ENCODE assay signal across 18 cellular contexts in the genomic region with DNA sequence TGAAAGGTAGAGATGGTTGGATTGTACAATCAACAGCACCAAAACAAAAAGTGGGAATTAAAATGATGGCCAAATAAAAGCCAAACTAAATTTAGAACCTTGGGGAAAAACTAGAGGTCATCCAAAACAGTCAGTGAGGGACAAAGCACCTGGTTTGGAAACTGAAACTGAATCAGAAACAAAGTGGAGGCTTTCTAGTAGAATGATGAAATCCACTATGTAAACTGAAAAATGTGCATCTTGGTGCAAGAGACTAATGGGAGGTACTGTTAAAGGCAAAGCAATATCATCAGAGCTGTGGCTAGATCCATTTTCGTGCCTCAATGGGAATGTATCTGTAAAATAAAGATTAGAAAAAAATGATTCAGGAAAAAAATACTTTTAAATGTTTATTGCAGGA.
DNase-seq lines count a peak whose midpoint lies in the region; ATAC-seq, FAIRE-seq and TF ChIP-seq lines count a peak whose summit lies in the region.
"Had no signal": no experiment of that assay in that cellular context is flagged by ENCODE, and none has a peak within 500 bp of the region (broad histone marks: within the 10 kb centered on the region; RNA-seq: fewer than 3 reads in every experiment).

No MANE protein-coding gene starts in this region.

- no peaks in the 10 kb centered on the region for H3K27me3 ChIP-seq in CD8-positive, alpha-beta memory T cell (ENCODE audit: insufficient read depth, low read length, poor library complexity, severe bottlenecking)

- no peak for DNase-seq in activated naive CD8-positive, alpha-beta T cell treated with anti-CD3 and anti-CD28 coated beads, Interleukin-2, amount 10 ng/mL, durations not matched to agents 7 days and 5 days
- DNase-seq in NCI-H1092 (lab: John Stamatoyannopoulos, UW) (no peak), posterior vena cava (ENCODE audit: low spot score) (no peak), kidney (no peak)
- no peak for DNase-seq in CD8-positive, alpha-beta memory T cell
- DNase-seq: activated B cell treated with CpG ODN at 0.5 μM for 24 hours; caudate nucleus; effector memory CD8-positive, alpha-beta T cell; left ventricle myocardium superior; naive thymus-derived CD8-positive, alpha-beta T cell; NCI-H2029 treated with DMSO at 0.1 percent for 48 hours; NCI-H774; stimulated activated CD4-positive, alpha-beta T cell treated with anti-CD3 and anti-CD28 coated beads, Interleukin-15, amount 100 ng/mL, for 24 hours; T-helper 1 cell had no signal

- TF ChIP-seq CTCF in kidney (IDR thresholded peaks at IDR 0.05; ENCODE audit: borderline replicate concordance, extremely low read depth, insufficient read depth), result no peak

- peaks cover 4% of the 10 kb centered on the region for H3K36me3 Mint-ChIP-seq in activated naive CD8-positive, alpha-beta T cell treated with anti-CD3 and anti-CD28 coated beads, Interleukin-2, amount 10 ng/mL, durations not matched to agents 7 days and 5 days
- no peaks in the 10 kb centered on the region for H3K36me3 Mint-ChIP-seq in CD8-positive, alpha-beta memory T cell
- H3K36me3 Mint-ChIP-seq: activated naive CD4-positive, alpha-beta T cell treated with anti-CD3 and anti-CD28 coated beads, Interleukin-2, amount 50 U/mL, for 24 hours; naive thymus-derived CD8-positive, alpha-beta T cell had no signal

- H3K27me3 Mint-ChIP-seq in activated naive CD8-positive, alpha-beta T cell treated with anti-CD3 and anti-CD28 coated beads, Interleukin-2, amount 10 ng/mL, durations not matched to agents 7 days and 5 days, result no peaks in the 10 kb centered on the region
- no peaks in the 10 kb centered on the region for H3K27me3 Mint-ChIP-seq in CD8-positive, alpha-beta memory T cell
- H3K27me3 Mint-ChIP-seq: activated B cell treated with CpG ODN at 0.5 μM for 24 hours; activated naive CD4-positive, alpha-beta T cell treated with anti-CD3 and anti-CD28 coated beads, Interleukin-2, amount 50 U/mL, for 24 hours; effector memory CD8-positive, alpha-beta T cell; naive thymus-derived CD8-positive, alpha-beta T cell had no signal

- intact Hi-C loops in posterior vena cava (cut with DNase I), result no loop called here
- intact Hi-C loops in kidney (cut with DNase I), result no loop called here

- peak; percentile 64 for ATAC-seq in GM18517 (IDR thresholded peaks at IDR 0.05; ENCODE audit: unreplicated experiment)
- peak; percentile 75 for ATAC-seq in GM21390 (IDR thresholded peaks at IDR 0.05; ENCODE audit: unreplicated experiment)
- peak; percentile 74 for ATAC-seq in HG03280 (IDR thresholded peaks at IDR 0.05; ENCODE audit: unreplicated experiment)
- ATAC-seq in activated naive CD8-positive, alpha-beta T cell treated with anti-CD3 and anti-CD28 coated beads, Interleukin-2, amount 10 ng/mL, durations not matched to agents 7 days and 5 days (ENCODE audit: low read depth), result no peak
- ATAC-seq: effector memory CD8-positive, alpha-beta T cell; left ventricle myocardium superior; naive thymus-derived CD8-positive, alpha-beta T cell had no signal

- no peaks in the 10 kb centered on the region for H3K4me1 ChIP-seq in CD8-positive, alpha-beta memory T cell (ENCODE audit: insufficient read depth, low read length)
- no peaks in the 10 kb centered on the region for H3K4me1 ChIP-seq in kidney (ENCODE audit: control insufficient read depth in 1 of 2, insufficient read depth in 1 of 2, low read depth in 1 of 2, low read length in 2 of 2)

- no peak overlapping the region for H3K27ac ChIP-seq in CD8-positive, alpha-beta memory T cell (ENCODE audit: low read depth, low read length)
- H3K27ac ChIP-seq in kidney (ENCODE audit: low read depth in 2 of 2, low read length in 2 of 2), result no peak overlapping the region

- H3K27ac Mint-ChIP-seq in activated naive CD8-positive, alpha-beta T cell treated with anti-CD3 and anti-CD28 coated beads, Interleukin-2, amount 10 ng/mL, durations not matched to agents 7 days and 5 days, result peak overlapping the region; percentile 8
- H3K27ac Mint-ChIP-seq in CD8-positive, alpha-beta memory T cell, result peak overlapping the region in 1 of 8 donors; percentile 75
- H3K27ac Mint-ChIP-seq: activated B cell treated with CpG ODN at 0.5 μM for 24 hours; activated naive CD4-positive, alpha-beta T cell treated with anti-CD3 and anti-CD28 coated beads, Interleukin-2, amount 50 U/mL, for 24 hours; effector memory CD8-positive, alpha-beta T cell had no signal

- H3K9me3 ChIP-seq in CD8-positive, alpha-beta memory T cell (ENCODE audit: low read length), result no peaks in the 10 kb centered on the region
- H3K9me3 ChIP-seq in kidney (ENCODE audit: control insufficient read depth in 1 of 2, low read length in 2 of 2), result no peaks in the 10 kb centered on the region

- CTCF ChIA-PET in CD8-positive, alpha-beta memory T cell (lab: Charles Lee), result no interaction called here

- no peak overlapping the region for H3K9ac ChIP-seq in kidney (ENCODE audit: low read length in 2 of 2)

- FAIRE-seq in kidney (lab: Jason Lieb, UNC), result no peak

- H3K9me3 Mint-ChIP-seq in activated naive CD8-positive, alpha-beta T cell treated with anti-CD3 and anti-CD28 coated beads, Interleukin-2, amount 10 ng/mL, durations not matched to agents 7 days and 5 days, result peaks cover 5% of the 10 kb centered on the region
- H3K9me3 Mint-ChIP-seq in CD8-positive, alpha-beta memory T cell, result peaks cover 0 to 4% (median 0%) of the 10 kb centered on the region in 5 donors
- H3K9me3 Mint-ChIP-seq: activated B cell treated with CpG ODN at 0.5 μM for 24 hours; activated naive CD4-positive, alpha-beta T cell treated with anti-CD3 and anti-CD28 coated beads, Interleukin-2, amount 50 U/mL, for 24 hours; effector memory CD8-positive, alpha-beta T cell had no signal

- no peak overlapping the region for H3K4me3 ChIP-seq in CD8-positive, alpha-beta memory T cell (ENCODE audit: low read length)
- no peak overlapping the region for H3K4me3 ChIP-seq in kidney (ENCODE audit: low read length in 2 of 2)

- POLR2A ChIA-PET in activated naive CD8-positive, alpha-beta T cell treated with anti-CD3 and anti-CD28 coated beads, Interleukin-2, amount 10 ng/mL, durations not matched to agents 7 days and 5 days (lab: Charles Lee), result no interaction called here
- POLR2A ChIA-PET in CD8-positive, alpha-beta memory T cell (lab: Charles Lee), result no interaction called here

- peaks cover 4% of the 10 kb centered on the region for H3K4me1 Mint-ChIP-seq in activated naive CD8-positive, alpha-beta T cell treated with anti-CD3 and anti-CD28 coated beads, Interleukin-2, amount 10 ng/mL, durations not matched to agents 7 days and 5 days
- peaks cover 6 to 15% (median 9%) of the 10 kb centered on the region in 3 donors for H3K4me1 Mint-ChIP-seq in CD8-positive, alpha-beta memory T cell
- H3K4me1 Mint-ChIP-seq: activated B cell treated with CpG ODN at 0.5 μM for 24 hours; activated naive CD4-positive, alpha-beta T cell treated with anti-CD3 and anti-CD28 coated beads, Interleukin-2, amount 50 U/mL, for 24 hours had no signal

- no peak overlapping the region for H3K4me3 Mint-ChIP-seq in activated naive CD8-positive, alpha-beta T cell treated with anti-CD3 and anti-CD28 coated beads, Interleukin-2, amount 10 ng/mL, durations not matched to agents 7 days and 5 days
- H3K4me3 Mint-ChIP-seq in CD8-positive, alpha-beta memory T cell, result peak overlapping the region in 2 of 7 donors; percentile 13 to 39
- H3K4me3 Mint-ChIP-seq: activated B cell treated with CpG ODN at 0.5 μM for 24 hours; activated naive CD4-positive, alpha-beta T cell treated with anti-CD3 and anti-CD28 coated beads, Interleukin-2, amount 50 U/mL, for 24 hours; effector memory CD8-positive, alpha-beta T cell had no signal

- no peaks in the 10 kb centered on the region for H3K36me3 ChIP-seq in CD8-positive, alpha-beta memory T cell (ENCODE audit: insufficient read depth, low read length)
- no peaks in the 10 kb centered on the region for H3K36me3 ChIP-seq in kidney (ENCODE audit: control insufficient read depth in 1 of 2, insufficient read depth in 2 of 2, low read length in 2 of 2)
